In genomic region chr11:16799890-16800289, GRCh38 we compare ENCODE assay signal across 21 cellular contexts.
"Had no signal": no experiment of that assay in that cellular context is flagged by ENCODE, and none has a peak within 500 bp of the region (broad histone marks: within the 10 kb centered on the region; RNA-seq: fewer than 3 reads in every experiment).

No MANE protein-coding gene starts in this region.

- H3K27ac ChIP-seq: adrenal gland, breast epithelium, pancreas, right lobe of liver, thoracic aorta had no signal

- ATAC-seq: activated CD8-positive, alpha-beta T cell treated with anti-CD3 and anti-CD28 coated beads, Interleukin-2, amount 10 ng/mL, durations not matched to agents 7 days and 5 days; naive thymus-derived CD8-positive, alpha-beta T cell; pancreas; right lobe of liver; stimulated activated memory B cell treated with anti-CD40 and anti-IgM and Interleukin-4, amounts not matched to agents 10 μg/mL and 1 μg/mL and 100 μg/mL, for 72 hours had no signal

- H3K36me3 ChIP-seq: adrenal gland, breast epithelium, thoracic aorta had no signal

- H3K4me3 ChIP-seq: adrenal gland, breast epithelium, pancreas, right lobe of liver, thoracic aorta had no signal

- DNase-seq: activated CD4-positive, alpha-beta T cell treated with anti-CD3 and anti-CD28 coated beads for 48 hours; activated CD4-positive, CD25-positive, alpha-beta regulatory T cell; activated CD8-positive, alpha-beta T cell treated with anti-CD3 and anti-CD28 coated beads, Interleukin-2, amount 10 ng/mL, durations not matched to agents 7 days and 5 days; activated effector memory CD4-positive, alpha-beta T cell treated with Interleukin-2 at 50 U/mL for 16 hours; activated naive CD4-positive, alpha-beta T cell treated with anti-CD3 and anti-CD28 coated beads, Interleukin-2, amount 10 ng/mL, durations not matched to agents 7 days and 5 days; activated T-cell treated with anti-CD3 and anti-CD28 coated beads, Interleukin-2, amount 50 U/mL, for 24 hours; adrenal gland; cerebellar nuclear complex; cortex of kidney; effector CD8-positive, alpha-beta T cell; mesenchymal stem cell; naive thymus-derived CD8-positive, alpha-beta T cell; right lobe of liver; small intestine; stimulated activated CD4-positive, alpha-beta T cell treated with anti-CD3 and anti-CD28 coated beads, Interleukin-4, amount 100 ng/mL, for 24 hours had no signal

- H3K36me3 Mint-ChIP-seq: activated naive CD4-positive, alpha-beta T cell treated with anti-CD3 and anti-CD28 coated beads, Interleukin-2, amount 10 ng/mL, durations not matched to agents 7 days and 5 days; naive thymus-derived CD8-positive, alpha-beta T cell had no signal

- H3K27me3 ChIP-seq: adrenal gland, breast epithelium, pancreas, right lobe of liver had no signal

- FAIRE-seq: astrocyte, endothelial cell of umbilical vein, pancreas, small intestine had no signal

- H3K4me3 Mint-ChIP-seq: activated CD8-positive, alpha-beta T cell treated with anti-CD3 and anti-CD28 coated beads, Interleukin-2, amount 10 ng/mL, durations not matched to agents 7 days and 5 days; activated naive CD4-positive, alpha-beta T cell treated with anti-CD3 and anti-CD28 coated beads, Interleukin-2, amount 10 ng/mL, durations not matched to agents 7 days and 5 days; activated T-cell treated with anti-CD3 and anti-CD28 coated beads, Interleukin-2, amount 50 U/mL, for 24 hours; naive thymus-derived CD8-positive, alpha-beta T cell; stimulated activated memory B cell treated with anti-CD40 and anti-IgM and Interleukin-4, amounts not matched to agents 10 μg/mL and 1 μg/mL and 100 μg/mL, for 72 hours had no signal

- H3K9me3 Mint-ChIP-seq: activated naive CD4-positive, alpha-beta T cell treated with anti-CD3 and anti-CD28 coated beads, Interleukin-2, amount 10 ng/mL, durations not matched to agents 7 days and 5 days; activated T-cell treated with anti-CD3 and anti-CD28 coated beads, Interleukin-2, amount 50 U/mL, for 24 hours; naive thymus-derived CD8-positive, alpha-beta T cell; stimulated activated memory B cell treated with anti-CD40 and anti-IgM and Interleukin-4, amounts not matched to agents 10 μg/mL and 1 μg/mL and 100 μg/mL, for 72 hours had no signal

- H3K9me3 ChIP-seq: adrenal gland, breast epithelium, pancreas, right lobe of liver, thoracic aorta had no signal

- H3K27ac Mint-ChIP-seq: activated CD8-positive, alpha-beta T cell treated with anti-CD3 and anti-CD28 coated beads, Interleukin-2, amount 10 ng/mL, durations not matched to agents 7 days and 5 days; activated naive CD4-positive, alpha-beta T cell treated with anti-CD3 and anti-CD28 coated beads, Interleukin-2, amount 10 ng/mL, durations not matched to agents 7 days and 5 days; activated T-cell treated with anti-CD3 and anti-CD28 coated beads, Interleukin-2, amount 50 U/mL, for 24 hours; stimulated activated memory B cell treated with anti-CD40 and anti-IgM and Interleukin-4, amounts not matched to agents 10 μg/mL and 1 μg/mL and 100 μg/mL, for 72 hours had no signal

- H3K27me3 Mint-ChIP-seq: activated naive CD4-positive, alpha-beta T cell treated with anti-CD3 and anti-CD28 coated beads, Interleukin-2, amount 10 ng/mL, durations not matched to agents 7 days and 5 days; activated T-cell treated with anti-CD3 and anti-CD28 coated beads, Interleukin-2, amount 50 U/mL, for 24 hours; naive thymus-derived CD8-positive, alpha-beta T cell; stimulated activated memory B cell treated with anti-CD40 and anti-IgM and Interleukin-4, amounts not matched to agents 10 μg/mL and 1 μg/mL and 100 μg/mL, for 72 hours had no signal
